ENCODE assay signal across 19 cellular contexts in genomic region chr12:123288751-123289346, GRCh38.
"Had no signal": no experiment of that assay in that cellular context is flagged by ENCODE, and none has a peak within 500 bp of the region (broad histone marks: within the 10 kb centered on the region; RNA-seq: fewer than 3 reads in every experiment).

No MANE protein-coding gene starts in this region.

- H3K4me3 ChIP-seq: spleen, stomach, testis had no signal

- DNase-seq: activated CD4-positive, alpha-beta T cell treated with anti-CD3 and anti-CD28 coated beads, Interleukin-2, amount 50 U/mL, for 4 hours; activated CD8-positive, alpha-beta memory T cell treated with anti-CD3 and anti-CD28 coated beads, Interleukin-2, amount 10 ng/mL, durations not matched to agents 7 days and 5 days; activated effector memory CD4-positive, alpha-beta T cell treated with anti-CD3 and anti-CD28 coated beads, Interleukin-2, amount 50 U/mL, for 16 hours; activated T-cell treated with anti-CD3 and anti-CD28 coated beads, Interleukin-2, amount 50 U/mL, for 4 hours; amniotic stem cell; brain microvascular endothelial cell; cerebellar nuclear complex; effector memory CD4-positive, alpha-beta T cell; foreskin fibroblast; immature natural killer cell; right cardiac atrium; spleen; stomach; SW 1271; testis had no signal

- H3K4me1 Mint-ChIP-seq: activated CD8-positive, alpha-beta memory T cell treated with anti-CD3 and anti-CD28 coated beads, Interleukin-2, amount 10 ng/mL, durations not matched to agents 7 days and 5 days; immature natural killer cell; mesothelial cell of epicardium had no signal

- H3K9me3 ChIP-seq: spleen, stomach, testis had no signal

- H3K27me3 ChIP-seq: brain microvascular endothelial cell, spleen, stomach, testis had no signal

- H3K4me3 Mint-ChIP-seq: activated CD8-positive, alpha-beta memory T cell treated with anti-CD3 and anti-CD28 coated beads, Interleukin-2, amount 10 ng/mL, durations not matched to agents 7 days and 5 days; activated naive CD8-positive, alpha-beta T cell; activated T-cell treated with anti-CD3 and anti-CD28 coated beads, Interleukin-2, amount 50 U/mL, for 4 hours; dendritic cell treated with granulocyte-macrophage colony-stimulating factor and Interleukin-4, amounts not matched to agents 40 ng/mL and 50 ng/mL, for 4 days; immature natural killer cell; mesothelial cell of epicardium had no signal

- H3K27me3 Mint-ChIP-seq: activated CD8-positive, alpha-beta memory T cell treated with anti-CD3 and anti-CD28 coated beads, Interleukin-2, amount 10 ng/mL, durations not matched to agents 7 days and 5 days; activated naive CD8-positive, alpha-beta T cell; dendritic cell treated with granulocyte-macrophage colony-stimulating factor and Interleukin-4, amounts not matched to agents 40 ng/mL and 50 ng/mL, for 4 days had no signal

- H3K36me3 Mint-ChIP-seq: activated naive CD8-positive, alpha-beta T cell had no signal

- ATAC-seq: activated CD4-positive, CD25-positive, alpha-beta regulatory T cell treated with anti-CD3 and anti-CD28 coated beads, Interleukin-2, amount 50 U/mL, for 24 hours; activated CD8-positive, alpha-beta memory T cell treated with anti-CD3 and anti-CD28 coated beads, Interleukin-2, amount 10 ng/mL, durations not matched to agents 7 days and 5 days; activated T-cell treated with anti-CD3 and anti-CD28 coated beads, Interleukin-2, amount 50 U/mL, for 4 hours; right cardiac atrium had no signal

- H3K27ac ChIP-seq: brain microvascular endothelial cell, spleen, stomach, testis had no signal

- H3K4me1 ChIP-seq: spleen, stomach, testis had no signal

- H3K27ac Mint-ChIP-seq: activated CD8-positive, alpha-beta memory T cell treated with anti-CD3 and anti-CD28 coated beads, Interleukin-2, amount 10 ng/mL, durations not matched to agents 7 days and 5 days; activated naive CD8-positive, alpha-beta T cell; dendritic cell treated with granulocyte-macrophage colony-stimulating factor and Interleukin-4, amounts not matched to agents 40 ng/mL and 50 ng/mL, for 4 days; immature natural killer cell; mesothelial cell of epicardium had no signal

- H3K9me3 Mint-ChIP-seq: activated T-cell treated with anti-CD3 and anti-CD28 coated beads, Interleukin-2, amount 50 U/mL, for 4 hours; dendritic cell treated with granulocyte-macrophage colony-stimulating factor and Interleukin-4, amounts not matched to agents 40 ng/mL and 50 ng/mL, for 4 days; immature natural killer cell; mesothelial cell of epicardium had no signal
